In the genomic region with DNA sequence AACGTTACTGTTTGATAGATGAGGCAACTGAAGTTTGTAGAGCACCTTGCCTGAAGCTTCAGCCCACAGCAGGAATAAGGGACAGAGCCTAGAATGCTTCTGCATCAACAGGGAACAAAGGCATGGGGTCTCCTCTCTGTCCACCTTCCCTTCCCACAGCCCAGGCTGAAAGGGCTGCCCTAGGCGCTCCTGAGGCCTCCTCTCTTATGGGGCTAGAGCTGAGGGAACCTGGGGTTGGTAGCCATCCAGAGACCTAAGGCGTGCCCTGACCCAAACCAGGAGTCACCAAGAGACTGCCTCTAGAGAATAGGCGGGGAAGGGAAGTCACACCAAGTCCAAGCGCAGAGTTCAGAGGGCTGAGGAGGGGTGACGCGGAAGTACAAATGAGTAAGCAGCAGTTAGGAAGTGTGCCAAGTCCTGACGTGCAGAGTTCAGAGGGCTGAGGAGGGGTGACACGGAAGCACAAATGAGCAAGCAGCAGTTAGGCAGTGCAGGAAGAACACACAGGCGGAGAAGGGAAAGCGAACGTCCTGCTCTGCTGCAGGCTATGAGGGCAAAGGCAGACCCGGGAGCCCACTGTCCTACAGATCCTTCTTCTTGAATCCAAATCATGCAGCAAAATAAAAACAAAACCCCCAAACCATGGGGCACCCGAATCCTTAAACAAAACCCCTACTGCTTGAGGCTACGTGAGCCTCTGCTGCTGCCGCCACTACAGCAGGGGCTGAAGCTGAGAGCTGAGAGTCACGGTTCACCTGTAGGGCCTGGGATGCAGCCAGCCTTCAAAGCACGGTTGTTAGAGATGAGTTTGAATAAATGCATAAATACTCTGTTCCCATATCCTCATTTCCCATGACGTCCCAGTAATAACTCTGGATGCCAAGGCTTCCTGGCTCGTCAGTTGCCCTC, we compare ENCODE assay signal across 8 cellular contexts. TPM values are rescaled to one million over a fixed set of nuclear protein-coding genes. Genes with fewer than 3 reads are reported as not detected.
DNase-seq lines count a peak whose midpoint lies in the region; ATAC-seq lines count a peak whose summit lies in the region.

No MANE protein-coding gene starts in this region.

- H3K4me3 ChIP-seq in effector memory CD4-positive, alpha-beta T cell (ENCODE audit: insufficient read depth, low read depth, low read length, poor library complexity, severe bottlenecking), result peak overlapping the region; percentile 40
- H3K4me3 ChIP-seq in mucosa of rectum (ENCODE audit: low read length in 2 of 2), result peak overlapping the region; percentile 44 to 63

- DNase-seq in COLO829 (ENCODE audit: low spot score) (peak; percentile 29), NCI-H1092 (lab: John Stamatoyannopoulos, UW) (peak; percentile 41), NCI-H1694 treated with DMSO at 0.1 percent for 48 hours (lab: John Stamatoyannopoulos, UW) (no peak)
- peak; percentile 96 for DNase-seq in activated CD4-positive, alpha-beta memory T cell treated with anti-CD3 and anti-CD28 coated beads for 36 hours
- peak; percentile 82 to 84 (median 83) for DNase-seq in effector memory CD4-positive, alpha-beta T cell
- DNase-seq in stimulated activated CD8-positive, alpha-beta memory T cell treated with anti-CD3 and anti-CD28 coated beads, Interleukin-2, amount 100 ng/mL, for 48 hours (ENCODE audit: low read depth in 2 of 2), result peak; percentile 64 to 80

- H3K9me3 ChIP-seq in effector memory CD4-positive, alpha-beta T cell (ENCODE audit: control insufficient read depth, low read length), result no peaks in the 10 kb centered on the region
- no peaks in the 10 kb centered on the region for H3K9me3 ChIP-seq in mucosa of rectum (ENCODE audit: control insufficient read depth in 2 of 2, low read length in 2 of 2)

- ATAC-seq in GM21723 (IDR thresholded peaks at IDR 0.05; ENCODE audit: unreplicated experiment), result peak; percentile 34

- POLR2A ChIA-PET in activated CD4-positive, alpha-beta memory T cell treated with anti-CD3 and anti-CD28 coated beads for 36 hours (lab: Charles Lee), result interaction anchor here (0.8 to 1.0 kb wide), 3 partner anchors 14 to 16 kb away, joined by 4 to 5 read pairs (median 4); no protein-coding TSS in a partner anchor

- no peaks in the 10 kb centered on the region for H3K36me3 Mint-ChIP-seq in activated CD4-positive, alpha-beta memory T cell treated with anti-CD3 and anti-CD28 coated beads for 36 hours

- H3K27me3 ChIP-seq in effector memory CD4-positive, alpha-beta T cell (replicated peaks; ENCODE audit: control insufficient read depth, insufficient read depth, low read length, poor library complexity, severe bottlenecking), result no peaks in the 10 kb centered on the region
- H3K27me3 ChIP-seq in mucosa of rectum (ENCODE audit: control insufficient read depth in 2 of 2, insufficient read depth in 2 of 2, low read length in 2 of 2), result no peaks in the 10 kb centered on the region

- H3K9ac ChIP-seq in mucosa of rectum (ENCODE audit: low read depth in 1 of 2, low read length in 2 of 2), result peak overlapping the region; percentile 55 to 81

- peak overlapping the region; percentile 75 for H3K27ac ChIP-seq in effector memory CD4-positive, alpha-beta T cell (ENCODE audit: insufficient read depth, low read length, poor library complexity, severe bottlenecking)
- H3K27ac ChIP-seq in mucosa of rectum (ENCODE audit: low read depth in 2 of 2, low read length in 2 of 2), result peak overlapping the region; percentile 93 to 95

- H3K4me1 Mint-ChIP-seq in activated CD4-positive, alpha-beta memory T cell treated with anti-CD3 and anti-CD28 coated beads for 36 hours (ENCODE audit: low read depth), result peaks cover 25% of the 10 kb centered on the region

- CTCF ChIA-PET in activated CD4-positive, alpha-beta memory T cell treated with anti-CD3 and anti-CD28 coated beads for 36 hours (lab: Charles Lee), result no interaction called here

- H3K9me3 Mint-ChIP-seq in activated CD4-positive, alpha-beta memory T cell treated with anti-CD3 and anti-CD28 coated beads for 36 hours, result no peaks in the 10 kb centered on the region

- peaks cover 2% of the 10 kb centered on the region for H3K36me3 ChIP-seq in effector memory CD4-positive, alpha-beta T cell (ENCODE audit: control insufficient read depth, insufficient read depth, low read length)
- H3K36me3 ChIP-seq in mucosa of rectum (ENCODE audit: control insufficient read depth in 2 of 2, insufficient read depth in 2 of 2, low read length in 2 of 2), result peaks cover under 1% of the 10 kb centered on the region in 2 donors

- H3K4me1 ChIP-seq in effector memory CD4-positive, alpha-beta T cell (ENCODE audit: control insufficient read depth, insufficient read depth, low read length, poor library complexity, severe bottlenecking), result peaks cover 32% of the 10 kb centered on the region
- H3K4me1 ChIP-seq in mucosa of rectum (ENCODE audit: control insufficient read depth in 2 of 2, insufficient read depth in 2 of 2, low read length in 2 of 2), result peaks cover 39 to 46% of the 10 kb centered on the region in 2 donors

- intact Hi-C loops in activated CD4-positive, alpha-beta memory T cell treated with anti-CD3 and anti-CD28 coated beads for 36 hours (cut with micrococcal nuclease), result loop anchor here (1.0 to 10.0 kb wide), 5 partner anchors 15 to 481 kb away; partner anchors contain the start of genes ANKRD11 and RPL13

- H3K4me3 Mint-ChIP-seq in activated CD4-positive, alpha-beta memory T cell treated with anti-CD3 and anti-CD28 coated beads for 36 hours, result peak overlapping the region; percentile 67

- no peaks in the 10 kb centered on the region for H3K27me3 Mint-ChIP-seq in activated CD4-positive, alpha-beta memory T cell treated with anti-CD3 and anti-CD28 coated beads for 36 hours

- H3K27ac Mint-ChIP-seq in activated CD4-positive, alpha-beta memory T cell treated with anti-CD3 and anti-CD28 coated beads for 36 hours, result peak overlapping the region; percentile 86

RNA-seq across cellular contexts. Expression of gene SPG7, which starts 2.7 kb away (rescaled TPM):
- 10 to 100 TPM; 67.9 to 70.4 TPM for total RNA-seq in activated CD4-positive, alpha-beta memory T cell treated with anti-CD3 and anti-CD28 coated beads for 36 hours

RNA-seq across cellular contexts. Expression of gene ANKRD11, which starts 15.1 kb away (rescaled TPM):
- total RNA-seq in activated CD4-positive, alpha-beta memory T cell treated with anti-CD3 and anti-CD28 coated beads for 36 hours, result 100 to 1,000 TPM; 126 to 133 TPM

RNA-seq across cellular contexts. Expression of gene RPL13, which starts 55.0 kb away (rescaled TPM):
- 1,000 to 10,000 TPM; 3,430 to 3,468 TPM for total RNA-seq in activated CD4-positive, alpha-beta memory T cell treated with anti-CD3 and anti-CD28 coated beads for 36 hours
